ENCODE assay signal across 18 cellular contexts in the genomic region with DNA sequence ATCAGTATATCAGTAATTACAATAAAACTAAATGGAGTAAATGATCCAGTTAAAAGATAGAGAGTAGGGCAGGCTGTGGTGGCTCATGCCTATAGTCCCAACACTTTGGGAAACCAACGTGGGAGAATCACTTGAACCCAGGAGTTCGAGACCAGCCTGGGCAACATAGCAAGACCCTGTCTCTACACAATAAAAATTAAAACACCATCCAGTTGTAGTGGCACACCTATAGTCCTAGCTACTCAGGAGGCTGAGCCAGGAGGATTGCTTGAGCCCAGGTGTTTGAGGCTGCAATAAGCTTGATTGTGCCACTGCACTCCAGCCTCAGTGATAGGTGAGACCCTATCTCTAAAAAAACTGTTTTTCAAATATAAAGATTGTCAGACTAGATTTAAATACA. TPM values are rescaled to one million over a fixed set of nuclear protein-coding genes. Genes with fewer than 3 reads are reported as not detected.
DNase-seq lines count a peak whose midpoint lies in the region; ATAC-seq, FAIRE-seq and TF ChIP-seq lines count a peak whose summit lies in the region.
"Had no signal": no experiment of that assay in that cellular context is flagged by ENCODE, and none has a peak within 500 bp of the region (broad histone marks: within the 10 kb centered on the region; RNA-seq: fewer than 3 reads in every experiment).

No MANE protein-coding gene starts in this region.

- BruUV-seq in K562 (replicated peaks; lab: Mats Ljungman, UMichigan), result no TSS peak

- H3K9me2 ChIP-seq in Karpas-422 (replicated peaks; ENCODE audit: insufficient read depth, low read length), result no peaks in the 10 kb centered on the region
- no peaks in the 10 kb centered on the region for H3K9me2 ChIP-seq in OCI-LY1 (ENCODE audit: low read depth, low read length)

- TF ChIP-seq CTCF in OCI-LY1 (IDR thresholded peaks at IDR 0.05; ENCODE audit: low read length) (no peak), K562 (IDR thresholded peaks at IDR 0.05 in 2 of 3, conservative IDR thresholded peaks at IDR 0.05 in 1 of 3; ENCODE audit: insufficient read depth in 2 of 3, low read depth in 1 of 3, low read length in 3 of 3) (no peak), osteocyte (IDR thresholded peaks at IDR 0.05) (no peak)
- no peak for TF ChIP-seq CTCF in activated CD8-positive, alpha-beta T cell treated with anti-CD3 and anti-CD28 coated beads for 36 hours (IDR thresholded peaks at IDR 0.05)

- no peak for TF ChIP-seq POLR2A in K562 (conservative IDR thresholded peaks at IDR 0.05)

- no peaks in the 10 kb centered on the region for H3K36me3 ChIP-seq in Karpas-422 (ENCODE audit: insufficient read depth, low read length)
- H3K36me3 ChIP-seq in OCI-LY1 (ENCODE audit: insufficient read depth, low read length), result peaks cover 13% of the 10 kb centered on the region
- peaks cover 18% of the 10 kb centered on the region for H3K36me3 ChIP-seq in K562 (ENCODE audit: control insufficient read depth, insufficient read depth, low read length)

- CTCF ChIA-PET in K562 (lab: Yijun Ruan, JAX; ENCODE audit: low intra/inter-chr PET ratio), result no interaction called here
- CTCF ChIA-PET in activated CD8-positive, alpha-beta T cell treated with anti-CD3 and anti-CD28 coated beads for 36 hours (lab: Charles Lee), result no interaction called here

- no peaks in the 10 kb centered on the region for H3K27me3 Mint-ChIP-seq in activated CD8-positive, alpha-beta T cell treated with anti-CD3 and anti-CD28 coated beads for 36 hours
- H3K27me3 Mint-ChIP-seq in osteocyte (ENCODE audit: unreplicated experiment), result no peaks in the 10 kb centered on the region
- H3K27me3 Mint-ChIP-seq: CD4-positive, alpha-beta T cell; IgD-negative memory B cell had no signal

- in situ Hi-C loops in K562 (cut with MboI), result no loop called here

- intact Hi-C loops in K562 (cut with micrococcal nuclease), result loop anchor here (10.0 kb wide), 1 partner anchor 242 kb away; no protein-coding TSS in a partner anchor
- intact Hi-C loops in activated CD8-positive, alpha-beta T cell treated with anti-CD3 and anti-CD28 coated beads for 36 hours (cut with micrococcal nuclease), result no loop called here

- no peaks in the 10 kb centered on the region for H3K9me1 ChIP-seq in K562 (ENCODE audit: control insufficient read depth, insufficient read depth, low read length)

- H3K36me3 Mint-ChIP-seq in activated CD8-positive, alpha-beta T cell treated with anti-CD3 and anti-CD28 coated beads for 36 hours (ENCODE audit: low read depth), result no peaks in the 10 kb centered on the region
- peaks cover 21% of the 10 kb centered on the region for H3K36me3 Mint-ChIP-seq in osteocyte (ENCODE audit: unreplicated experiment)

- H4K20me1 ChIP-seq in Karpas-422 (ENCODE audit: insufficient read depth, low read depth, low read length) (no peaks in the 10 kb centered on the region), OCI-LY1 (ENCODE audit: insufficient read depth, low read length) (no peaks in the 10 kb centered on the region), K562 (replicated peaks; ENCODE audit: control insufficient read depth, insufficient read depth, low read length) (peaks cover 12% of the 10 kb centered on the region; the same call in 1 of the 2 replicates)

- peak overlapping the region; percentile 85 for H3K4me2 ChIP-seq in Karpas-422 (ENCODE audit: low read depth, low read length, poor library complexity, severe bottlenecking)
- peak overlapping the region; percentile 11 for H3K4me2 ChIP-seq in OCI-LY1 (ENCODE audit: low read length)
- peak overlapping the region; percentile 74 for H3K4me2 ChIP-seq in K562 (ENCODE audit: insufficient read depth, low read length)
- H3K4me2 ChIP-seq: GM23338 had no signal

- no peak for FAIRE-seq in K562 (lab: Jason Lieb, UNC)
- FAIRE-seq: D721Med, G401.6, H54, HTR-8/SVneo had no signal

- DNase-seq in Karpas-422 (no peak), K562 (ENCODE audit: extremely low read depth in 1 of 4, low spot score in 3 of 4) (no peak), NCI-H2081 (lab: John Stamatoyannopoulos, UW) (no peak), osteocyte (ENCODE audit: extremely low spot score, unreplicated experiment) (no peak)
- DNase-seq in activated CD8-positive, alpha-beta T cell treated with anti-CD3 and anti-CD28 coated beads for 36 hours, result no peak
- DNase-seq: AML-193; Caco-2; CD4-positive, alpha-beta T cell; HCEC 1CT had no signal

- H2AFZ ChIP-seq in Karpas-422 (ENCODE audit: low read length) (no peak overlapping the region), OCI-LY1 (ENCODE audit: low read length) (no peak overlapping the region), K562 (ENCODE audit: low read depth, low read length) (no peak overlapping the region)
- H2AFZ ChIP-seq: GM23338 had no signal

- H3F3A ChIP-seq in OCI-LY1 (ENCODE audit: insufficient read depth, low read length), result no peaks in the 10 kb centered on the region

- WGBS in K562 (ENCODE audit: insufficient coverage, low coverage, missing lambda C conversion rate), result 25% methylated on average over 2 of the region's 2 CpGs

- no peak overlapping the region for H3K4me3 Mint-ChIP-seq in activated CD8-positive, alpha-beta T cell treated with anti-CD3 and anti-CD28 coated beads for 36 hours
- no peak overlapping the region for H3K4me3 Mint-ChIP-seq in osteocyte (ENCODE audit: unreplicated experiment)
- H3K4me3 Mint-ChIP-seq: CD4-positive, alpha-beta T cell; GM23338 had no signal

- POLR2A ChIA-PET in K562 (lab: Yijun Ruan, JAX), result interaction anchor here (0.7 kb wide), 2 partner anchors 8 to 13 kb away, joined by 3 read pairs; no protein-coding TSS in a partner anchor
- POLR2A ChIA-PET in activated CD8-positive, alpha-beta T cell treated with anti-CD3 and anti-CD28 coated beads for 36 hours (lab: Charles Lee), result no interaction called here

- no peaks in the 10 kb centered on the region for H3K27me3 ChIP-seq in Karpas-422 (ENCODE audit: low read length)
- H3K27me3 ChIP-seq in OCI-LY1 (ENCODE audit: insufficient read depth, low read length), result no peaks in the 10 kb centered on the region
- no peaks in the 10 kb centered on the region for H3K27me3 ChIP-seq in K562 (ENCODE audit: control insufficient read depth in 2 of 2, insufficient read depth in 2 of 2, low read length in 2 of 2)

- no peak overlapping the region for H3K27ac Mint-ChIP-seq in activated CD8-positive, alpha-beta T cell treated with anti-CD3 and anti-CD28 coated beads for 36 hours
- no peak overlapping the region for H3K27ac Mint-ChIP-seq in osteocyte (ENCODE audit: unreplicated experiment)
- H3K27ac Mint-ChIP-seq: CD4-positive, alpha-beta T cell; GM23338; IgD-negative memory B cell had no signal

- no peak for TF ChIP-seq EP300 in K562 (IDR thresholded peaks at IDR 0.05; ENCODE audit: low read length)

- H3K9me3 Mint-ChIP-seq in activated CD8-positive, alpha-beta T cell treated with anti-CD3 and anti-CD28 coated beads for 36 hours, result peaks cover 11% of the 10 kb centered on the region
- peaks cover 28% of the 10 kb centered on the region for H3K9me3 Mint-ChIP-seq in osteocyte (ENCODE audit: unreplicated experiment)

- H3K4me1 Mint-ChIP-seq in activated CD8-positive, alpha-beta T cell treated with anti-CD3 and anti-CD28 coated beads for 36 hours (ENCODE audit: low read depth), result peaks cover 13% of the 10 kb centered on the region
- H3K4me1 Mint-ChIP-seq in osteocyte (ENCODE audit: unreplicated experiment), result peaks cover 30% of the 10 kb centered on the region

- TF ChIP-seq RAD21 in K562 (CRISPR knock-in tag; conservative IDR thresholded peaks at IDR 0.05 in 1 of 2, IDR thresholded peaks at IDR 0.05 in 1 of 2), result no peak

- H3K4me3 ChIP-seq in Karpas-422 (ENCODE audit: low read length), result peak overlapping the region; percentile 93
- H3K4me3 ChIP-seq in OCI-LY1 (ENCODE audit: low read depth, low read length, poor library complexity, severe bottlenecking), result peak overlapping the region; percentile 24
- H3K4me3 ChIP-seq in K562, result peak overlapping the region; percentile 33
- H3K4me3 ChIP-seq: GM23338 had no signal

- ATAC-seq in K562 (no peak), HG02763 (IDR thresholded peaks at IDR 0.05; ENCODE audit: unreplicated experiment) (no peak)
- no peak for ATAC-seq in activated CD8-positive, alpha-beta T cell treated with anti-CD3 and anti-CD28 coated beads for 36 hours
- ATAC-seq: GM23338 had no signal

- H3K4me1 ChIP-seq in Karpas-422 (ENCODE audit: low read length) (peaks cover 54% of the 10 kb centered on the region), OCI-LY1 (ENCODE audit: insufficient read depth, low read length, severe bottlenecking) (peaks cover 55% of the 10 kb centered on the region), K562 (replicated peaks in 1 of 2; ENCODE audit: control insufficient read depth in 2 of 2, insufficient read depth in 2 of 2, low read length in 2 of 2) (peaks cover 12 to 15% of the 10 kb centered on the region in 2 experiments; a peak in 4 of 5 replicates)

- H3K9ac ChIP-seq in Karpas-422 (ENCODE audit: low read length) (peak overlapping the region; percentile 25; the same call in 1 of the 2 replicates), OCI-LY1 (ENCODE audit: low read length) (no peak overlapping the region), K562 (ENCODE audit: insufficient read depth in 1 of 2, low read depth in 2 of 2, low read length in 2 of 2) (peak overlapping the region; percentile 45 to 56; a peak in 3 of 4 replicates)

- H3K27ac ChIP-seq in Karpas-422 (ENCODE audit: low read length), result no peak overlapping the region
- no peak overlapping the region for H3K27ac ChIP-seq in OCI-LY1 (ENCODE audit: low read depth, low read length, poor library complexity, severe bottlenecking)
- H3K27ac ChIP-seq in K562 (ENCODE audit: extremely low read depth, low read depth, low read length), result peak overlapping the region; percentile 13; the same call in 2 of the 3 replicates
- H3K27ac ChIP-seq: C4-2B had no signal

- H3K79me2 ChIP-seq in Karpas-422 (ENCODE audit: low read length), result peaks cover 91% of the 10 kb centered on the region
- 0 out of 2 replicates have a peak, but pooled peaks cover 14% of the 10 kb centered on the region for H3K79me2 ChIP-seq in OCI-LY1 (ENCODE audit: insufficient read depth, low read length)
- H3K79me2 ChIP-seq in K562 (ENCODE audit: control insufficient read depth, insufficient read depth, low read length), result peaks cover 81% of the 10 kb centered on the region

- H3K9me3 ChIP-seq in Karpas-422 (ENCODE audit: low read length) (no peaks in the 10 kb centered on the region), OCI-LY1 (ENCODE audit: low read length) (0 out of 2 replicates have a peak, but pooled peaks cover 8% of the 10 kb centered on the region), K562 (replicated peaks; ENCODE audit: control insufficient read depth, insufficient read depth, low read depth, low read length) (no peaks in the 10 kb centered on the region)

RNA-seq across cellular contexts. Expression of gene KCNMB3, which starts 5.9 kb away (rescaled TPM):
- 17.1 and 28.3 TPM in 2 replicates for total RNA-seq in Karpas-422 (2014; rRNA removed; shearing (Covaris generic); ENCODE audit: low replicate concordance)
- 42.1 and 87.2 TPM in 2 replicates for total RNA-seq in K562 (2011; cell fraction: chromatin; rRNA removed; ENCODE audit: low replicate concordance)
- total RNA-seq in K562 (2011; cell fraction: nucleolus; rRNA removed), result 16.3 and 21.2 TPM in 2 replicates
- total RNA-seq in K562 (2011; cell fraction: nucleoplasm; rRNA removed), result 33.8 and 60.6 TPM in 2 replicates
- 8.7 and 12.3 TPM in 2 replicates for total RNA-seq in K562 (2014; rRNA removed)
- total RNA-seq in K562 (2014; rRNA removed; fragmentation: Illumina TruSeq; extraction: Trizol), result 15.3 and 16.5 TPM in 2 replicates
- 13.7 and 13.8 TPM in 2 replicates for total RNA-seq in K562 (2015; rRNA removed; fragmentation: Illumina TruSeq; extraction: Trizol)
- 9.9 and 14.3 TPM in 2 replicates for total RNA-seq in K562 (2021)
- 18.6 and 21.1 TPM in 2 replicates for polyA plus RNA-seq in K562 (2011; rRNA removed)
- polyA plus RNA-seq in K562 (2011; cell fraction: cytosol; rRNA removed), result 5.8 and 7.4 TPM in 2 replicates
- 48.8 and 65.5 TPM in 2 replicates for polyA plus RNA-seq in K562 (2011; cell fraction: nucleus; rRNA removed)
- polyA plus RNA-seq in K562 (2012), result 11.9 and 19.9 TPM in 2 replicates
- polyA plus RNA-seq in K562 (2014; fragmentation: Illumina TruSeq; extraction: Trizol), result 17.6 and 20.4 TPM in 2 replicates
- polyA plus RNA-seq in K562 (2014; fragmentation: Nextera tagmentation; extraction: Ambion mirVana), result 1 to 10 TPM; 7.0 to 7.8 TPM
- polyA plus RNA-seq in K562 (2014; rRNA removed), result 13.0 and 19.8 TPM in 2 replicates
- 27.8 and 30.2 TPM in 2 replicates for polyA minus RNA-seq in K562 (2011; rRNA and poly(A)+ RNA removed)
- polyA minus RNA-seq in K562 (2011; cell fraction: cytosol; rRNA and poly(A)+ RNA removed), result 1.8 and 3.6 TPM in 2 replicates
- polyA minus RNA-seq in K562 (2011; cell fraction: nucleus; rRNA and poly(A)+ RNA removed), result 26.3 and 37.4 TPM in 2 replicates
- under 1 TPM; 0.34 TPM for total RNA-seq in activated CD8-positive, alpha-beta T cell treated with anti-CD3 and anti-CD28 coated beads for 36 hours
- total RNA-seq in osteocyte, result 2.6 and 3.2 TPM in 2 replicates

Comparison
In these comparisons a context has a peak if more than half of its experiments do, and no peak if none do; other contexts are left out.
1. H3K4me2 ChIP-seq: peak in every context shown above with its lines; median percentile 85 in Karpas-422; 74 in K562; 11 in OCI-LY1.
2. H3K4me3 ChIP-seq: peak in every context shown above with its lines; median percentile 93 in Karpas-422; 33 in K562; 24 in OCI-LY1.